In the genomic region with DNA sequence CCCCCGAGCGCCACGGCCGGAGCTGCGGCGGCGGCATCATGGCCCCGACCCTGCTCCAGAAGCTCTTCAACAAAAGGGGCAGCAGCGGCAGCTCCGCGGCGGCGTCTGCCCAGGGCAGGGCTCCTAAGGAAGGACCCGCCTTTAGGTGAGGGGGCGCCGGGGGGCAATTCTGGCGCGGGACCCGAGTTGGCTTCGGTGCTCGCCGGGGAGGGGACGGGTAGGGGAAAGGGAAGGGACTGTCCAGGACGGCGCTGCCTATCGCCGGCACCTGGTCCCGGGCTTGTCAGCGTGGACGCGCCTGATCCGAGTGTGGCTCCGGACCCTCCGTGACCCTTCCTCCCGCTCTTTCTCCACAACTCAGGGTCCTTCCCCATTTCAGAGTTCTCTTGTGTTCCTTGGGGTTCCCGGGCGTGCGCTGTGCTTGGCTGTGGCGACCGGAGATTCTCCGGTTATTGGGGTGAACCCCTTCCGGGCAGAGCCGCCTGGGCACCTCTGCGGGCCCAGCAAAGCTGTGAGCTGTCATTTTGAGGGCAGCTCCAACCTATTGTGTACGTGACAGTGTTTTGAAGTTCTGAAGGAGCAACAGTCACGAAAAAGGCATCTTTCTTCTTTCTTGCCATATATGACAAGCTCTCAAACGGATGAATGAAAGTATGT, we compare ENCODE assay signal across 8 cellular contexts. TPM values are rescaled to one million over a fixed set of nuclear protein-coding genes. Genes with fewer than 3 reads are reported as not detected.
DNase-seq lines count a peak whose midpoint lies in the region; ATAC-seq and TF ChIP-seq lines count a peak whose summit lies in the region.

No MANE protein-coding gene starts in this region.

- ATAC-seq in HG03108 (IDR thresholded peaks at IDR 0.05; ENCODE audit: unreplicated experiment) = peak; percentile 29
- ATAC-seq in SK-N-SH treated with all-trans-retinoic acid at 6 μM for 48 hours = peak; percentile 68

- H3K4me1 ChIP-seq in adipocyte (ENCODE audit: control insufficient read depth, insufficient read depth, low read length) = peaks cover 22% of the 10 kb centered on the region
- H3K4me1 ChIP-seq in right atrium auricular region = peaks cover 0 to 38% of the 10 kb centered on the region in 2 donors

- H3K27me3 ChIP-seq in adipocyte (replicated peaks; ENCODE audit: control insufficient read depth, insufficient read depth, low read length) (no peaks in the 10 kb centered on the region), right atrium auricular region (no peaks in the 10 kb centered on the region)

- H3K4me3 ChIP-seq in adipocyte (ENCODE audit: low read length) (peak overlapping the region; percentile 98), right atrium auricular region (peak overlapping the region; percentile 87 to 91)

- peak overlapping the region; percentile 94 for H3K9ac ChIP-seq in adipocyte (ENCODE audit: low read length)

- DNase-seq in NCI-H748 (lab: John Stamatoyannopoulos, UW; ENCODE audit: unreplicated experiment) (peak; percentile 41), NCI-H748 treated with DMSO at 0.1 percent for 48 hours (lab: John Stamatoyannopoulos, UW) (no peak), adipocyte (ENCODE audit: low read depth) (peak; percentile 71), right atrium auricular region (ENCODE audit: low spot score) (peak; percentile 65), retina (peak; percentile 87), NK-92 (lab: John Stamatoyannopoulos, UW; ENCODE audit: unreplicated experiment) (no peak)

- no peaks in the 10 kb centered on the region for H3K36me3 ChIP-seq in adipocyte (ENCODE audit: control insufficient read depth, insufficient read depth, low read length, severe bottlenecking)
- no peaks in the 10 kb centered on the region for H3K36me3 ChIP-seq in right atrium auricular region

- peak overlapping the region; percentile 89 to 93 for H3K27ac ChIP-seq in right atrium auricular region

- H3K9me3 ChIP-seq in adipocyte (ENCODE audit: control insufficient read depth, low read length) = no peaks in the 10 kb centered on the region
- no peaks in the 10 kb centered on the region for H3K9me3 ChIP-seq in right atrium auricular region

- TF ChIP-seq CTCF in right atrium auricular region (IDR thresholded peaks at IDR 0.05) = no peak

TF ChIP-seq in SK-N-SH treated with all-trans-retinoic acid at 6 μM for 48 hours, 23 proteins besides CTCF, POLR2A, EP300 and RAD21:
- TF ChIP-seq TCF4 (CRISPR knock-in tag; IDR thresholded peaks at IDR 0.05; ENCODE audit: borderline replicate concordance) = 0 out of 2 replicates have a peak, but pooled peaks have one; percentile 20
- TF ChIP-seq ZNF8 (CRISPR knock-in tag; IDR thresholded peaks at IDR 0.05) = no peak
- TF ChIP-seq OSR1 (CRISPR knock-in tag; IDR thresholded peaks at IDR 0.05) = no peak

RNA-seq across cellular contexts. Expression of a gene that starts 0.5 kb away (rescaled TPM):
- total RNA-seq in right atrium auricular region = 10 to 100 TPM; 38.3 to 42.4 TPM

RNA-seq across cellular contexts. Expression of a gene that starts 46.1 kb away (rescaled TPM):
- 10 to 100 TPM; 18.0 to 31.9 TPM for total RNA-seq in right atrium auricular region

Comparison
In these comparisons a context has a peak if more than half of its experiments do, and no peak if none do; other contexts are left out.
1. DNase-seq: peak in NCI-H748 (single experiment), adipocyte (single experiment), right atrium auricular region (single experiment) and retina (single experiment); none in NCI-H748 treated with DMSO at 0.1 percent for 48 hours (single experiment) and NK-92 (single experiment).